ENCODE assay signal across 8 cellular contexts in the genomic region with DNA sequence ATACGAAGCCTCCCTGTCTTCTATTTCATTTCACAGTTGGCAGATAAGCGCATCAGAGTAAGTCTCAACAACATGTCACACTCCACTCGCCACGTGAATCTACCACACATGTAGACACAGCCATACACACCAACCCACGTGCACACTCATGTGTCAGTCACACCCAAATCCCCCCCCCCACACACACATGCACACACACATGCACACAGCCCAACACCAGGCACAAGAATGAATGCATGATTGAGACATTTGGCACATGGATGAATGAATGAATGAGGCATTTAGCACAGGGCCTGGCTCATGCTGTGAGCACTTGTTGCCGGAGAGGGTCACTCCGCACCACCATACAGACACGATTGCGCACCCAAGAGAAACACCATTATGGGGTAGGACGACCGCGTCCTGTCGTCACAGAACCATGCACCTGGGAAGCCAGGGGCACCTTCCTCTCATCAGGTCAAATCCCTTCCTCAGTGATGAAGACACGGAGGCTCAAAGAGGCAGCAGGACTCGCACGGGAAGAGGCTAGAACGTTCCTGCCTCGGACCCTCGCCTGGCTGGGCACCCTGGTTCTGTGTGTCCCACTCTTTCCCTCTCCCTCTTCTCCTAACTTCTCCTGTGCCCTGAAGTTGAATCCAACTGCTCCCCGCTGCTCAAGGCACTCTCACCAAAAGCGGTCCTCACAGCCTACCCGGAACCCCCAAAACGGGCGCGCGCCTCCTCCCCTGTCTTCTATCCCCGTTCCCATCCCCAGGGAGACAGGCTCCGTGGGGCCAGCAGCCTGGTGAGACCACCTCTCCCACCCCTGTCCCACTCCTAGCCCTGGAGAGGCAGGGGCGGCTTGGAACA. TPM values are rescaled to one million over a fixed set of nuclear protein-coding genes. Genes with fewer than 3 reads are reported as not detected.
DNase-seq lines count a peak whose midpoint lies in the region; ATAC-seq and TF ChIP-seq lines count a peak whose summit lies in the region.

No MANE protein-coding gene starts in this region.

- ATAC-seq in gastroesophageal sphincter (no peak), GM21737 (IDR thresholded peaks at IDR 0.05; ENCODE audit: unreplicated experiment) (no peak), mucosa of descending colon (no peak), GM21447 (IDR thresholded peaks at IDR 0.05; ENCODE audit: unreplicated experiment) (no peak)

- no peak overlapping the region for H3K27ac ChIP-seq in SJSA1
- peak overlapping the region in 1 of 4 donors; percentile 70 for H3K27ac ChIP-seq in gastroesophageal sphincter

- WGBS in gastroesophageal sphincter (ENCODE audit: low coverage in 1 of 2), 2 donors: 21 to 68% methylated on average over 4 to 10 of the region's 29 CpGs

- peaks cover 10% of the 10 kb centered on the region for H3K36me3 ChIP-seq in SJSA1
- H3K36me3 ChIP-seq in gastroesophageal sphincter: peaks cover 0 to 18% of the 10 kb centered on the region in 2 donors
- peaks cover 6% of the 10 kb centered on the region for H3K36me3 ChIP-seq in skeletal muscle satellite cell (ENCODE audit: insufficient read depth, low read length)
- H3K36me3 ChIP-seq in mucosa of descending colon (ENCODE audit: low read depth): no peaks in the 10 kb centered on the region

- H3K4me1 ChIP-seq in SJSA1 (replicated peaks) (peaks cover 13% of the 10 kb centered on the region), gastroesophageal sphincter (peaks cover 0 to 41% (median 8%) of the 10 kb centered on the region in 3 donors), skeletal muscle satellite cell (ENCODE audit: control insufficient read depth, insufficient read depth, low read length) (peaks cover 15% of the 10 kb centered on the region), mucosa of descending colon (ENCODE audit: low read depth) (no peaks in the 10 kb centered on the region)

- H3K4me2 ChIP-seq in skeletal muscle satellite cell (ENCODE audit: low read length): peak overlapping the region; percentile 84

- TF ChIP-seq EP300 in gastroesophageal sphincter (IDR thresholded peaks at IDR 0.05): no peak

- H3K9me3 ChIP-seq in SJSA1 (replicated peaks) (no peaks in the 10 kb centered on the region), gastroesophageal sphincter (no peaks in the 10 kb centered on the region), skeletal muscle satellite cell (replicated peaks; ENCODE audit: low read length) (no peaks in the 10 kb centered on the region), mucosa of descending colon (no peaks in the 10 kb centered on the region)

- peak overlapping the region; percentile 65 for H3K4me3 ChIP-seq in SJSA1
- peak overlapping the region; percentile 49 to 63 for H3K4me3 ChIP-seq in gastroesophageal sphincter
- peak overlapping the region; percentile 64 for H3K4me3 ChIP-seq in skeletal muscle satellite cell (ENCODE audit: low read length)
- H3K4me3 ChIP-seq in mucosa of descending colon: no peak overlapping the region

- peak overlapping the region; percentile 52 for H3K9ac ChIP-seq in skeletal muscle satellite cell (ENCODE audit: low read depth, low read length)

- H3K27me3 ChIP-seq in SJSA1 (replicated peaks) (peaks cover 29% of the 10 kb centered on the region), gastroesophageal sphincter (peaks cover 70% of the 10 kb centered on the region), skeletal muscle satellite cell (ENCODE audit: control insufficient read depth, insufficient read depth, low read length) (peaks cover 62% of the 10 kb centered on the region)

- DNase-seq in NCI-H748 (lab: John Stamatoyannopoulos, UW; ENCODE audit: unreplicated experiment): peak; percentile 37
- no peak for DNase-seq in NCI-H748 treated with DMSO at 0.1 percent for 48 hours (lab: John Stamatoyannopoulos, UW)
- no peak for DNase-seq in SJSA1 (ENCODE audit: low read depth in 1 of 2, low spot score in 2 of 2)
- DNase-seq in mucosa of descending colon: no peak

- intact Hi-C loops in mucosa of descending colon (cut with DNase I, micrococcal nuclease): no loop called here

- TF ChIP-seq POLR2A in gastroesophageal sphincter (IDR thresholded peaks at IDR 0.05): no peak

- TF ChIP-seq CTCF in gastroesophageal sphincter (IDR thresholded peaks at IDR 0.05) (no peak), mucosa of descending colon (IDR thresholded peaks at IDR 0.05) (no peak)

RNA-seq across cellular contexts. Expression of gene MEIS3, which starts 1.4 kb away (rescaled TPM):
- total RNA-seq in SJSA1 (2014; rRNA removed; shearing (Covaris generic)): 25.0 and 50.8 TPM in 2 replicates
- total RNA-seq in gastroesophageal sphincter: 10 to 100 TPM; 23.5 to 37.2 (median 30.3) TPM
- 39.0 and 40.8 TPM in 2 replicates for total RNA-seq in skeletal muscle satellite cell (2012; rRNA removed)
- total RNA-seq in mucosa of descending colon: 10 to 100 TPM in 1 of 3 donors, 1 to 10 TPM in 2; 2.1 to 11.6 (median 4.2) TPM

RNA-seq across cellular contexts. Expression of gene SLC8A2, which starts 53.7 kb away (rescaled TPM):
- not detected in 2 replicates for total RNA-seq in SJSA1 (2014; rRNA removed; shearing (Covaris generic))
- total RNA-seq in gastroesophageal sphincter (10 to 100 TPM in 1 of 4 donors, 1 to 10 TPM in 3; 6.5 to 19.9 (median 9.5) TPM), mucosa of descending colon (10 to 100 TPM in 1 of 3 donors, 1 to 10 TPM in 1, under 1 TPM in 1; 0.75 to 17.5 (median 2.1) TPM)
- total RNA-seq in skeletal muscle satellite cell (2012; rRNA removed): under 0.01 TPM in 1 of 2 replicates, not detected in the other
